8 cellular contexts compared by ENCODE assay signal in genomic region chr15:72473670-72474465, GRCh38. TPM values are rescaled to one million over a fixed set of nuclear protein-coding genes. Genes with fewer than 3 reads are reported as not detected.
DNase-seq lines count a peak whose midpoint lies in the region; ATAC-seq and TF ChIP-seq lines count a peak whose summit lies in the region.

Gene ARIH1 (plus strand): TSS chr15:72474330. CDS start chr15:72474640, 310 bp downstream.

- peak within 1 kb of the TSS; percentile 96 for H3K4me3 Mint-ChIP-seq in WTC11
- H3K4me3 Mint-ChIP-seq in immature natural killer cell = peak within 1 kb of the TSS; percentile 90 to 98 (median 93)

- TF ChIP-seq CTCF in WTC11 (IDR thresholded peaks at IDR 0.05) (no peak), cardiac fibroblast (IDR thresholded peaks at IDR 0.05; ENCODE audit: low read depth, low read length) (peak; percentile 44), spleen (IDR thresholded peaks at IDR 0.05 in 8 of 11, conservative IDR thresholded peaks at IDR 0.05 in 3 of 11) (peak in 7 of 11 experiments; percentile 3 to 50 (median 35))

- ATAC-seq in GM18870 (IDR thresholded peaks at IDR 0.05; ENCODE audit: unreplicated experiment) (peak; percentile 68), HG03135 (IDR thresholded peaks at IDR 0.05; ENCODE audit: unreplicated experiment) (peak; percentile 81), WTC11 (peak; percentile 84)

- peaks cover 38 to 55% (median 48%) of the 10 kb centered on the region in 6 donors for H3K4me1 ChIP-seq in spleen

- peaks cover 0 to 28% (median 5%) of the 10 kb centered on the region in 6 donors for H3K36me3 ChIP-seq in spleen

- CTCF ChIA-PET in WTC11 (lab: Charles Lee) = interaction anchor here (1.0 to 1.2 kb wide), 2 partner anchors 9 to 14 kb away, joined by 3 read pairs; no protein-coding TSS in a partner anchor

- H3K27me3 Mint-ChIP-seq in WTC11 (ENCODE audit: low read depth) (no peaks in the 10 kb centered on the region), immature natural killer cell (ENCODE audit: low read depth in 3 of 3) (peaks cover 12 to 21% (median 17%) of the 10 kb centered on the region in 3 donors)

- H3K27ac ChIP-seq in spleen = peak within 1 kb of the TSS; percentile 98 to 100 (median 100)

- 0 to 2% (median 0%) methylated on average over 19 to 62 of the region's 62 CpGs for WGBS in spleen, 5 donors

- POLR2A ChIA-PET in WTC11 (lab: Charles Lee) = no interaction called here

- H3K27me3 ChIP-seq in spleen (replicated peaks in 1 of 7) = no peaks in the 10 kb centered on the region

- H3K4me3 ChIP-seq in cardiac fibroblast (replicated peaks in 1 of 2; ENCODE audit: low read depth in 2 of 2, low read length in 2 of 2) = peak within 1 kb of the TSS; percentile 83 to 94
- peak within 1 kb of the TSS; percentile 59 to 91 (median 74) for H3K4me3 ChIP-seq in spleen

- H3K36me3 Mint-ChIP-seq in WTC11 = peaks cover 26% of the 10 kb centered on the region
- H3K36me3 Mint-ChIP-seq in immature natural killer cell = peaks cover 0 to 12% (median 0%) of the 10 kb centered on the region in 3 donors

- H3K9me3 Mint-ChIP-seq in WTC11 (no peaks in the 10 kb centered on the region), immature natural killer cell (no peaks in the 10 kb centered on the region)

- intact Hi-C loops in spleen (cut with DNase I; ENCODE audit: low total_unique reads) = no loop called here

- TF ChIP-seq POLR2A in spleen (IDR thresholded peaks at IDR 0.05) = peak; percentile 93 to 98 (median 95)

- H3K9me3 ChIP-seq in spleen = no peaks in the 10 kb centered on the region

- H3K4me1 Mint-ChIP-seq in WTC11 (peaks cover 24% of the 10 kb centered on the region), immature natural killer cell (peaks cover 44 to 55% of the 10 kb centered on the region in 2 donors)

- DNase-seq in AG08395 (ENCODE audit: low spot score) (peak; percentile 91), NCI-H2196 treated with DMSO at 0.1 percent for 48 hours (lab: John Stamatoyannopoulos, UW; ENCODE audit: unreplicated experiment) (peak; percentile 71), WTC11 (ENCODE audit: low spot score) (peak; percentile 96), cardiac fibroblast (ENCODE audit: low read depth in 2 of 2) (peak; percentile 97 to 98), immature natural killer cell (peak; percentile 97), spleen (peak; percentile 98)

- H3K27ac Mint-ChIP-seq in WTC11 (peak within 1 kb of the TSS; percentile 82), immature natural killer cell (peak within 1 kb of the TSS; percentile 94 to 100 (median 96))

TF ChIP-seq in WTC11, 78 proteins besides CTCF, POLR2A, EP300 and RAD21 (continues in another document):
- TF ChIP-seq MYBL2 (CRISPR knock-in tag; IDR thresholded peaks at IDR 0.05) = peak; percentile 31; the same call in 1 of the 2 replicates
- TF ChIP-seq ERG (CRISPR knock-in tag; IDR thresholded peaks at IDR 0.05) = no peak
- TF ChIP-seq HMGA2 (CRISPR knock-in tag; IDR thresholded peaks at IDR 0.05) = peak; percentile 23; the same call in 1 of the 2 replicates
- no peak for TF ChIP-seq ATF6 (CRISPR knock-in tag; IDR thresholded peaks at IDR 0.05)
- TF ChIP-seq SMAD4 (CRISPR knock-in tag; IDR thresholded peaks at IDR 0.05) = no peak
- peak; percentile 92; the same call in 1 of the 2 replicates for TF ChIP-seq CREM (CRISPR knock-in tag; IDR thresholded peaks at IDR 0.05)
- peak; percentile 95 for TF ChIP-seq HMGXB4 (CRISPR knock-in tag; IDR thresholded peaks at IDR 0.05)
- peak; percentile 86 for TF ChIP-seq ZBTB43 (CRISPR knock-in tag; IDR thresholded peaks at IDR 0.05)
- peak; percentile 51; the same call in 1 of the 2 replicates for TF ChIP-seq USF1 (CRISPR knock-in tag; IDR thresholded peaks at IDR 0.05)
- 0 out of 2 replicates have a peak, but pooled peaks have one; percentile 19 for TF ChIP-seq RELA (CRISPR knock-in tag; IDR thresholded peaks at IDR 0.05; ENCODE audit: borderline replicate concordance)
- peak; percentile 59; the same call in 1 of the 2 replicates for TF ChIP-seq NFE2L1 (CRISPR knock-in tag; IDR thresholded peaks at IDR 0.05)
- TF ChIP-seq USF2 (CRISPR knock-in tag; IDR thresholded peaks at IDR 0.05) = no peak

RNA-seq across cellular contexts. Expression of gene ARIH1, which starts in this region (rescaled TPM):
- 198 to 206 TPM (median 201 TPM) in 3 replicates for total RNA-seq in WTC11 (2021)
- 10 to 100 TPM in 1 of 3 donors, 1 to 10 TPM in 2; 5.8 to 24.3 (median 8.0) TPM for polyA plus RNA-seq in immature natural killer cell
- 100 to 1,000 TPM in 4 of 7 donors, 10 to 100 TPM in 3; 46.2 to 171 (median 147) TPM for total RNA-seq in spleen
- polyA plus RNA-seq in spleen = 10 to 100 TPM; 14.8 to 24.2 (median 15.5) TPM

Comparison
In these comparisons a context has a peak if more than half of its experiments do, and no peak if none do; other contexts are left out.
1. Peak in every context shown above with its lines: DNase-seq, ATAC-seq, H3K4me3 ChIP-seq and H3K27ac ChIP-seq.